In genomic region chrX:153882086-153882498, GRCh38 we compare ENCODE assay signal across 15 cellular contexts. TPM values are rescaled to one million over a fixed set of nuclear protein-coding genes. Genes with fewer than 3 reads are reported as not detected.
DNase-seq lines count a peak whose midpoint lies in the region; TF ChIP-seq lines count a peak whose summit lies in the region.
"Had no signal": no experiment of that assay in that cellular context is flagged by ENCODE, and none has a peak within 500 bp of the region (broad histone marks: within the 10 kb centered on the region; RNA-seq: fewer than 3 reads in every experiment).

No MANE protein-coding gene starts in this region.

- no peaks in the 10 kb centered on the region for H3K9me3 ChIP-seq in SJCRH30 (replicated peaks)
- no peaks in the 10 kb centered on the region for H3K9me3 ChIP-seq in ascending aorta
- H3K9me3 ChIP-seq: prostate gland had no signal

- H3K4me1 ChIP-seq in SJCRH30 (peaks cover 54% of the 10 kb centered on the region), ascending aorta (no peaks in the 10 kb centered on the region)
- H3K4me1 ChIP-seq: prostate gland had no signal

- no peak for TF ChIP-seq CTCF in ascending aorta (IDR thresholded peaks at IDR 0.05)

- peak; percentile 66 for DNase-seq in A172 (ENCODE audit: low spot score)
- DNase-seq in ELR (ENCODE audit: low read depth), result peak; percentile 77
- DNase-seq in SJCRH30, result peak; percentile 87
- peak in 26 of 42 donors; percentile 30 to 77 (median 57) for DNase-seq in head of caudate nucleus
- DNase-seq in NCI-H2029 (lab: John Stamatoyannopoulos, UW), result no peak
- no peak for DNase-seq in ascending aorta (ENCODE audit: low spot score in 2 of 2)
- DNase-seq in OCI-M1 (lab: John Stamatoyannopoulos, UW), result no peak
- DNase-seq in activated CD8-positive, alpha-beta memory T cell treated with anti-CD3 and anti-CD28 coated beads, Interleukin-2, amount 50 U/mL, for 4 hours, result no peak
- DNase-seq: activated CD4-positive, alpha-beta T cell treated with anti-CD3 and anti-CD28 coated beads, Interleukin-2, amount 50 U/mL, for 48 hours; effector memory CD8-positive, alpha-beta T cell; MV-4-11; naive B cell; stimulated activated naive CD8-positive, alpha-beta T cell treated with anti-CD3 and anti-CD28 coated beads, Interleukin-15, amount 100 ng/mL, for 72 hours had no signal

- no peaks in the 10 kb centered on the region for H3K36me3 ChIP-seq in SJCRH30
- H3K36me3 ChIP-seq in ascending aorta, result no peaks in the 10 kb centered on the region
- H3K36me3 ChIP-seq: prostate gland had no signal

- intact Hi-C loops in head of caudate nucleus (cut with DNase I) (no loop called here), ascending aorta (cut with DNase I) (no loop called here)

- H3K27ac ChIP-seq in SJCRH30, result peak overlapping the region; percentile 92
- no peak overlapping the region for H3K27ac ChIP-seq in ascending aorta
- H3K27ac ChIP-seq: prostate gland had no signal

- H3K4me3 ChIP-seq in SJCRH30 (no peak overlapping the region), ascending aorta (no peak overlapping the region)
- H3K4me3 ChIP-seq: prostate gland had no signal

- H3K27me3 ChIP-seq in SJCRH30 (no peaks in the 10 kb centered on the region), ascending aorta (peaks cover 12% of the 10 kb centered on the region)

RNA-seq across cellular contexts. Expression of gene L1CAM, which starts 3.9 kb away (rescaled TPM):
- total RNA-seq in A172 (2014; rRNA removed; shearing (Covaris generic)), result 77.7 and 94.0 TPM in 2 replicates
- 14.2 and 14.7 TPM in 2 replicates for total RNA-seq in SJCRH30 (2014; rRNA removed; shearing (Covaris generic))
- 25.8 TPM for total RNA-seq in ascending aorta

RNA-seq across cellular contexts. Expression of gene AVPR2, which starts 22.4 kb away (rescaled TPM):
- total RNA-seq in A172 (2014; rRNA removed; shearing (Covaris generic)), result 2.0 and 2.6 TPM in 2 replicates
- not detected in 2 replicates for total RNA-seq in SJCRH30 (2014; rRNA removed; shearing (Covaris generic))
- total RNA-seq in ascending aorta, result 4.8 TPM
- total RNA-seq: liver had no signal

RNA-seq across cellular contexts. Expression of gene ARHGAP4, which starts 44.0 kb away (rescaled TPM):
- total RNA-seq in A172 (2014; rRNA removed; shearing (Covaris generic)), result 1.3 and 5.3 TPM in 2 replicates
- 7.7 and 8.2 TPM in 2 replicates for total RNA-seq in SJCRH30 (2014; rRNA removed; shearing (Covaris generic))
- 94.3 TPM for total RNA-seq in ascending aorta

RNA-seq across cellular contexts. Expression of gene PDZD4, which starts 51.7 kb away (rescaled TPM):
- 8.2 and 10.5 TPM in 2 replicates for total RNA-seq in A172 (2014; rRNA removed; shearing (Covaris generic))
- 7.1 and 9.1 TPM in 2 replicates for total RNA-seq in SJCRH30 (2014; rRNA removed; shearing (Covaris generic))
- 23.2 TPM for total RNA-seq in ascending aorta

RNA-seq across cellular contexts. Expression of gene NAA10, which starts 52.7 kb away (rescaled TPM):
- total RNA-seq in A172 (2014; rRNA removed; shearing (Covaris generic)), result 210 and 249 TPM in 2 replicates
- total RNA-seq in SJCRH30 (2014; rRNA removed; shearing (Covaris generic)), result 58.6 and 69.6 TPM in 2 replicates
- total RNA-seq in ascending aorta, result 155 TPM

Comparison
In these comparisons a context has a peak if more than half of its experiments do, and no peak if none do; other contexts are left out.
1. DNase-seq: peak in A172 (single experiment), ELR (single experiment), SJCRH30 (2 of 2) and head of caudate nucleus (26 of 42); none in NCI-H2029 (single experiment), ascending aorta (0 of 2), OCI-M1 (single experiment) and activated CD8-positive, alpha-beta memory T cell treated with anti-CD3 and anti-CD28 coated beads, Interleukin-2, amount 50 U/mL, for 4 hours (single experiment).
2. RNA of gene ARHGAP4, which starts 44.0 kb away (total RNA-seq): 94.3 TPM in ascending aorta (single experiment); 7.7 to 8.2 TPM in SJCRH30 and 1.3 to 5.3 TPM in A172; every median in the first group is over 10 times any median in the second.